1 cellular context compared by ENCODE assay signal in the genomic region with DNA sequence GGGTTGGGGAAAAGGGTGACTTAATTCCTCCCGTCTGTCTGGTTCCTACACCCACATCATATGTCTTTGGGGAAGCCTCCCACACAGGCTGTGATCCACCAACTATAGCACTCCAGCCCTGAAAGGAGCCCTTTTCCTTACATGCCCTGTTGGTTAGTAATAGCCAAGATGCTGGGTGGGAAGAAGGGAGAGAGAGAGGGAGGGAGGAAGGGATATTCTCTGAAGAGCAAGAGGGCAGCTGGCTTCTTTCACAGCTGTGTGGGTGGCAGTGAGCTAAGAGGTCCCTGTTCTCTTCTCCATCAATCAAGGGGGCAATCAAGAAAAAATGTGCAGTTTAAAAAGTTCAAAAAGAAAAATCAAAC.
TF ChIP-seq lines count a peak whose summit lies in the region.

No MANE protein-coding gene starts in this region.

TF ChIP-seq in HepG2, 621 proteins besides CTCF, POLR2A, EP300 and RAD21:
- TF ChIP-seq HDAC2 (CRISPR knock-in tag; IDR thresholded peaks at IDR 0.05) (no peak), LBX2 (CRISPR knock-in tag; IDR thresholded peaks at IDR 0.05; ENCODE audit: borderline replicate concordance) (no peak), HCFC1 (IDR thresholded peaks at IDR 0.05; ENCODE audit: low read depth, low read length) (no peak)
- TF ChIP-seq, protein P1, sequence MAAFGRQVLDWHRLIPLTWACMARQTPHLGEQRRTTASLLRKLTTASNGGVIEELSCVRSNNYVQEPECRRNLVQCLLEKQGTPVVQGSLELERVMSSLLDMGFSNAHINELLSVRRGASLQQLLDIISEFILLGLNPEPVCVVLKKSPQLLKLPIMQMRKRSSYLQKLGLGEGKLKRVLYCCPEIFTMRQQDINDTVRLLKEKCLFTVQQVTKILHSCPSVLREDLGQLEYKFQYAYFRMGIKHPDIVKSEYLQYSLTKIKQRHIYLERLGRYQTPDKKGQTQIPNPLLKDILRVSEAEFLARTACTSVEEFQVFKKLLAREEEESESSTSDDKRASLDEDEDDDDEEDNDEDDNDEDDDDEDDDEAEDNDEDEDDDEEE (CRISPR knock-in tag; IDR thresholded peaks at IDR 0.05), result no peak
